Comparison of ENCODE assay signal across 9 cellular contexts in genomic region chr17:14301761-14302401, GRCh38. TPM values are rescaled to one million over a fixed set of nuclear protein-coding genes. Genes with fewer than 3 reads are reported as not detected.
DNase-seq lines count a peak whose midpoint lies in the region; ATAC-seq, FAIRE-seq and TF ChIP-seq lines count a peak whose summit lies in the region.
"Had no signal": no experiment of that assay in that cellular context is flagged by ENCODE, and none has a peak within 500 bp of the region (broad histone marks: within the 10 kb centered on the region; RNA-seq: fewer than 3 reads in every experiment).

No MANE protein-coding gene starts in this region.

- no TSS peak for BruUV-seq in A673 (replicated peaks; lab: Mats Ljungman, UMichigan)

- peak; percentile 24 for ATAC-seq in GM21737 (IDR thresholded peaks at IDR 0.05; ENCODE audit: unreplicated experiment)
- ATAC-seq in T-cell (replicated peaks in 1 of 4), result peak; percentile 9 to 27 (median 19)

- H3K9ac ChIP-seq in astrocyte (ENCODE audit: low read length) (peak overlapping the region; percentile 88), kidney (ENCODE audit: low read length in 2 of 2) (peak overlapping the region; percentile 62 to 80)

- H3K36me3 ChIP-seq in A673 (ENCODE audit: insufficient read depth, low read length, poor library complexity, severe bottlenecking), result no peaks in the 10 kb centered on the region
- H3K36me3 ChIP-seq in astrocyte (ENCODE audit: insufficient read depth, low read length), result no peaks in the 10 kb centered on the region
- no peaks in the 10 kb centered on the region for H3K36me3 ChIP-seq in kidney (ENCODE audit: control insufficient read depth in 1 of 2, insufficient read depth in 2 of 2, low read length in 2 of 2)

- CTCF ChIA-PET in A673 (lab: Charles Lee), result interaction anchor here (1.0 kb wide), 1 partner anchor 706 kb away, joined by 3 read pairs; no protein-coding TSS in a partner anchor
- CTCF ChIA-PET in T-cell (lab: Charles Lee), result interaction anchor here (0.6 to 3.1 kb wide), 23 partner anchors 9 to 1284 kb away, joined by 3 to 34 read pairs (median 3); partner anchors contain the start of gene ELAC2 (in 1 of the 2)

- H4K20me1 ChIP-seq in astrocyte (ENCODE audit: insufficient read depth, low read length), result peaks cover 44% of the 10 kb centered on the region

- intact Hi-C loops in A673 (cut with micrococcal nuclease; ENCODE audit: unreplicated experiment) (loop anchor here (1.0 to 10.0 kb wide), 3 partner anchors 287 to 965 kb away; no protein-coding TSS in a partner anchor), kidney (cut with DNase I) (no loop called here)

- H3K4me1 Mint-ChIP-seq in T-cell (peaks cover 64 to 67% (median 65%) of the 10 kb centered on the region in 3 donors), astrocyte (ENCODE audit: low read depth, unreplicated experiment) (peaks cover 26% of the 10 kb centered on the region)

- peaks cover 8% of the 10 kb centered on the region for H3K36me3 Mint-ChIP-seq in T-cell
- H3K36me3 Mint-ChIP-seq in astrocyte (ENCODE audit: low read depth, unreplicated experiment), result peaks cover 2% of the 10 kb centered on the region

- H3K27ac Mint-ChIP-seq in T-cell (peak overlapping the region; percentile 94 to 97), astrocyte (ENCODE audit: unreplicated experiment) (peak overlapping the region; percentile 69)

- FAIRE-seq in astrocyte (lab: Jason Lieb, UNC) (no peak), kidney (lab: Jason Lieb, UNC) (no peak)
- FAIRE-seq: islet of Langerhans had no signal

- H3K4me1 ChIP-seq in A673 (ENCODE audit: insufficient read depth, low read length, poor library complexity, severe bottlenecking) (peaks cover 20% of the 10 kb centered on the region), astrocyte (ENCODE audit: insufficient read depth, low read length) (peaks cover 44% of the 10 kb centered on the region), kidney (ENCODE audit: control insufficient read depth in 1 of 2, insufficient read depth in 1 of 2, low read depth in 1 of 2, low read length in 2 of 2) (peaks cover 0 to 10% of the 10 kb centered on the region in 2 donors)

- H2AFZ ChIP-seq in astrocyte (ENCODE audit: low read depth, low read length), result peak overlapping the region; percentile 74

- H3K27me3 ChIP-seq in A673 (replicated peaks; ENCODE audit: insufficient read depth, low read depth, low read length, poor library complexity) (peaks cover 100% of the 10 kb centered on the region), astrocyte (ENCODE audit: insufficient read depth, low read length) (peaks cover 6% of the 10 kb centered on the region)

- H3K9me3 ChIP-seq in A673 (ENCODE audit: low read depth, low read length, poor library complexity, severe bottlenecking), result no peaks in the 10 kb centered on the region
- no peaks in the 10 kb centered on the region for H3K9me3 ChIP-seq in astrocyte (ENCODE audit: insufficient read depth, low read depth, low read length)
- no peaks in the 10 kb centered on the region for H3K9me3 ChIP-seq in kidney (ENCODE audit: control insufficient read depth in 1 of 2, low read length in 2 of 2)

- H3K27me3 Mint-ChIP-seq in T-cell, result peaks cover 10 to 30% of the 10 kb centered on the region in 2 donors
- peaks cover 15% of the 10 kb centered on the region for H3K27me3 Mint-ChIP-seq in astrocyte (ENCODE audit: low read depth, unreplicated experiment)

- H3K4me2 ChIP-seq in astrocyte (ENCODE audit: low read length), result peak overlapping the region; percentile 90

- peak overlapping the region; percentile 92 to 98 (median 95) for H3K4me3 Mint-ChIP-seq in T-cell
- peak overlapping the region; percentile 94 for H3K4me3 Mint-ChIP-seq in astrocyte (ENCODE audit: unreplicated experiment)

- H3K27ac ChIP-seq in A673 (ENCODE audit: low read depth, low read length, poor library complexity, severe bottlenecking) (no peak overlapping the region), astrocyte (ENCODE audit: low read depth, low read length) (peak overlapping the region; percentile 76), kidney (ENCODE audit: low read depth in 2 of 2, low read length in 2 of 2) (peak overlapping the region; percentile 54 to 60)

- peaks cover 59% of the 10 kb centered on the region for H3K79me2 ChIP-seq in astrocyte (ENCODE audit: insufficient read depth, low read length)

- DNase-seq in A673 (ENCODE audit: low spot score) (no peak), T-cell (peak in 32 of 34 experiments; percentile 38 to 67 (median 51)), astrocyte (ENCODE audit: low read depth) (no peak), kidney (peak; percentile 79), HuH-7 (ENCODE audit: low spot score) (no peak), AML-193 (lab: John Stamatoyannopoulos, UW) (no peak)
- DNase-seq in stimulated activated CD4-positive, alpha-beta T cell treated with anti-CD3 and anti-CD28 coated beads, Interleukin-4, amount 100 ng/mL, for 24 hours, result peak; percentile 65

- POLR2A ChIA-PET in A673 (lab: Charles Lee; ENCODE audit: low non-redundant PET), result no interaction called here
- POLR2A ChIA-PET in T-cell (lab: Charles Lee), result interaction anchor here (0.6 to 1.7 kb wide), 5 partner anchors 17 to 1869 kb away, joined by 3 to 9 read pairs (median 5); no protein-coding TSS in a partner anchor

- TF ChIP-seq CTCF in A673 (conservative IDR thresholded peaks at IDR 0.05; ENCODE audit: low read depth, low read length) (no peak), astrocyte (IDR thresholded peaks at IDR 0.05; ENCODE audit: insufficient read depth, low read depth, low read length) (no peak), kidney (IDR thresholded peaks at IDR 0.05; ENCODE audit: borderline replicate concordance, extremely low read depth, insufficient read depth) (no peak)

- H3K4me3 ChIP-seq in A673 (ENCODE audit: low read depth, low read length, poor library complexity, severe bottlenecking), result peak overlapping the region; percentile 40
- peak overlapping the region; percentile 91 for H3K4me3 ChIP-seq in astrocyte (ENCODE audit: insufficient read depth, low read depth, low read length)
- peak overlapping the region; percentile 64 to 83 for H3K4me3 ChIP-seq in kidney (ENCODE audit: low read length in 2 of 2)

- no peaks in the 10 kb centered on the region for H3K9me3 Mint-ChIP-seq in T-cell
- no peaks in the 10 kb centered on the region for H3K9me3 Mint-ChIP-seq in astrocyte (ENCODE audit: unreplicated experiment)

RNA-seq across cellular contexts. Expression of gene HS3ST3B1, which starts 1.0 kb away (rescaled TPM):
- total RNA-seq in A673 (2021) (not detected in 2 replicates), T-cell (10 to 100 TPM; 12.9 to 35.1 (median 25.1) TPM), astrocyte (8.7 and 8.9 TPM in 2 replicates), kidney (5.3 TPM)
- 4.8 TPM for polyA plus RNA-seq in kidney (ENCODE audit: insufficient read depth, low read depth, low replicate concordance)

Comparison
In these comparisons a context has a peak if more than half of its experiments do, and no peak if none do; other contexts are left out.
1. DNase-seq: peak in T-cell (32 of 34), kidney (single experiment) and stimulated activated CD4-positive, alpha-beta T cell treated with anti-CD3 and anti-CD28 coated beads, Interleukin-4, amount 100 ng/mL, for 24 hours (single experiment); none in A673 (single experiment), astrocyte (single experiment), HuH-7 (single experiment) and AML-193 (0 of 2).
2. H3K4me3 ChIP-seq: peak in every context shown above with its lines; median percentile 91 in astrocyte; 74 in kidney; 40 in A673.